Comparison of ENCODE assay signal across 8 cellular contexts in genomic region chr9:131276891-131277672, GRCh38. TPM values are rescaled to one million over a fixed set of nuclear protein-coding genes. Genes with fewer than 3 reads are reported as not detected.
DNase-seq lines count a peak whose midpoint lies in the region; ATAC-seq, FAIRE-seq and TF ChIP-seq lines count a peak whose summit lies in the region.

No MANE protein-coding gene starts in this region.

- peak overlapping the region; percentile 62 for H3K9ac ChIP-seq in OCI-LY1 (ENCODE audit: low read length)

- no peaks in the 10 kb centered on the region for H4K20me1 ChIP-seq in OCI-LY1 (ENCODE audit: insufficient read depth, low read length)

- H3K4me2 ChIP-seq in OCI-LY1 (ENCODE audit: low read length) = peak overlapping the region; percentile 53

- H3K36me3 ChIP-seq in OCI-LY1 (ENCODE audit: insufficient read depth, low read length) (no peaks in the 10 kb centered on the region), bronchial epithelial cell (ENCODE audit: control insufficient read depth, insufficient read depth, low read length) (no peaks in the 10 kb centered on the region), mesodermal cell (ENCODE audit: control insufficient read depth, insufficient read depth, low read length) (no peaks in the 10 kb centered on the region)

- H3K79me2 ChIP-seq in OCI-LY1 (ENCODE audit: insufficient read depth, low read length) = 0 out of 2 replicates have a peak, but pooled peaks cover 5% of the 10 kb centered on the region

- 0 to 1% methylated on average over 58 to 96 of the region's 107 CpGs for WGBS in mesodermal cell (ENCODE audit: insufficient coverage in 2 of 2), 2 experiments

- H3F3A ChIP-seq in OCI-LY1 (ENCODE audit: insufficient read depth, low read length) = no peaks in the 10 kb centered on the region; the same call in 1 of the 2 replicates

- peaks cover under 1% of the 10 kb centered on the region; the same call in 1 of the 2 replicates for H3K27me3 ChIP-seq in OCI-LY1 (ENCODE audit: insufficient read depth, low read length)
- H3K27me3 ChIP-seq in bronchial epithelial cell (ENCODE audit: control insufficient read depth, insufficient read depth, low read length) = peaks cover 8% of the 10 kb centered on the region

- H2AFZ ChIP-seq in OCI-LY1 (ENCODE audit: low read length) = no peak overlapping the region

- TF ChIP-seq CTCF in OCI-LY1 (IDR thresholded peaks at IDR 0.05; ENCODE audit: low read length) (no peak; the same call in 1 of the 2 replicates), bronchial epithelial cell (IDR thresholded peaks at IDR 0.05; ENCODE audit: insufficient read depth, low read length, severe bottlenecking) (no peak)

- H3K9me2 ChIP-seq in OCI-LY1 (ENCODE audit: low read depth, low read length) = no peaks in the 10 kb centered on the region

- H3K9me3 ChIP-seq in OCI-LY1 (ENCODE audit: low read length) (no peaks in the 10 kb centered on the region), mesodermal cell (ENCODE audit: control insufficient read depth, low read length) (no peaks in the 10 kb centered on the region)

- no peak for DNase-seq in bronchial epithelial cell (ENCODE audit: low read depth)
- DNase-seq in NCI-H1105 (lab: John Stamatoyannopoulos, UW) = no peak
- DNase-seq in anterior cingulate cortex (lab: John Stamatoyannopoulos, UW) = no peak
- DNase-seq in kidney tubule cell (ENCODE audit: low spot score) = no peak

- peak overlapping the region; percentile 65 for H3K4me3 ChIP-seq in OCI-LY1 (ENCODE audit: low read depth, low read length, poor library complexity, severe bottlenecking)
- H3K4me3 ChIP-seq in bronchial epithelial cell (ENCODE audit: low read depth, low read length) = peak overlapping the region; percentile 33
- H3K4me3 ChIP-seq in mesodermal cell (ENCODE audit: extremely low read depth, insufficient read depth, low read length, poor library complexity, severe bottlenecking) = peak overlapping the region; percentile 54

- FAIRE-seq in bronchial epithelial cell (lab: Jason Lieb, UNC) = no peak

- ATAC-seq in GM19324 (IDR thresholded peaks at IDR 0.05; ENCODE audit: low FRiP score, unreplicated experiment) = peak; percentile 12
- no peak for ATAC-seq in GM18498 (IDR thresholded peaks at IDR 0.05; ENCODE audit: unreplicated experiment)

- H3K4me1 ChIP-seq in OCI-LY1 (ENCODE audit: insufficient read depth, low read length, severe bottlenecking) (peaks cover 42% of the 10 kb centered on the region), mesodermal cell (ENCODE audit: control insufficient read depth, insufficient read depth, low read length, poor library complexity, severe bottlenecking) (peaks cover 13% of the 10 kb centered on the region)

- H3K27ac ChIP-seq in OCI-LY1 (ENCODE audit: low read depth, low read length, poor library complexity, severe bottlenecking) (no peak overlapping the region), mesodermal cell (ENCODE audit: low read depth, low read length, severe bottlenecking) (no peak overlapping the region)

RNA-seq across cellular contexts. Expression of gene FAM78A, which starts 0.8 kb away (rescaled TPM):
- under 0.01 and 0.26 TPM in 2 replicates for total RNA-seq in bronchial epithelial cell
- 5.6 TPM for polyA plus RNA-seq in mesodermal cell (2013, experiment 1 of 2)
- 3.6 TPM for polyA plus RNA-seq in mesodermal cell (2013, experiment 2 of 2)

RNA-seq across cellular contexts. Expression of gene PLPP7, which starts 12.4 kb away (rescaled TPM):
- total RNA-seq in bronchial epithelial cell = not detected in 2 replicates
- polyA plus RNA-seq in mesodermal cell (2013, experiment 1 of 2) = 2.9 TPM
- polyA plus RNA-seq in mesodermal cell (2013, experiment 2 of 2) = 2.5 TPM
